In the genomic region with DNA sequence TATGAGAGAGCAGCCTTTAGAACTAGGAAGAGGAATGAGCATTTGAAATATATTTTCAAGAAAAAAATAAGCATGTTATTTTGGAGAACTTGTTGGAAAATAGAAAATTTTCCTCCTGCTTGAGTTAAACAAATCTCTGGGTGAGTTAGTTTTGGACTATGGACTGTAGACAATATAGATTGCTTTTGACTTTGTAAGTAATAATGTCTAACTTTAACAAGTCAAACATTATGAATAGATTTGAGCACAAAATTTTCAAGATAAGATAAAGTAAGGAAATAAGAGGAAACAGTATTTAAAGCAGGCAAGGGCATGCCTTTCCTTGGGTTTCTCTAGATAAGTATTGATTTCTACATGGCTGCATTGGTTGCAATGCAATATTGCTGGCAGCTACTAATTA, we compare ENCODE assay signal across 24 cellular contexts.
"Had no signal": no experiment of that assay in that cellular context is flagged by ENCODE, and none has a peak within 500 bp of the region (broad histone marks: within the 10 kb centered on the region; RNA-seq: fewer than 3 reads in every experiment).

No MANE protein-coding gene starts in this region.

- H3K9me3 ChIP-seq: colonic mucosa, gastrocnemius medialis, lower lobe of right lung, neutrophil, pancreas, spleen, suprapubic skin, transverse colon, upper lobe of right lung, uterus had no signal

- ATAC-seq: esophagus mucosa; gastrocnemius medialis; left ventricle myocardium superior; lower lobe of right lung; natural killer cell; sciatic nerve; stimulated activated naive B cell treated with anti-CD40 and anti-IgM and Interleukin-4, amounts not matched to agents 10 μg/mL and 1 μg/mL and 100 μg/mL, for 72 hours; upper lobe of right lung had no signal

- H3K27ac ChIP-seq: colonic mucosa, epithelial cell of prostate, gastrocnemius medialis, lower lobe of right lung, neutrophil, pancreas, spleen, suprapubic skin, transverse colon, upper lobe of right lung, uterus had no signal

- H3K36me3 ChIP-seq: colonic mucosa, gastrocnemius medialis, lower lobe of right lung, neutrophil, pancreas, spleen, suprapubic skin, transverse colon, upper lobe of right lung, uterus had no signal

- H3K27me3 ChIP-seq: colonic mucosa, gastrocnemius medialis, neutrophil, pancreas, spleen, suprapubic skin, transverse colon, upper lobe of right lung, uterus had no signal

- DNase-seq: colonic mucosa; effector CD8-positive, alpha-beta T cell; endodermal cell; foreskin fibroblast; gastrocnemius medialis; head of caudate nucleus; hippocampal formation; immature natural killer cell; islet precursor cell; kidney glomerular epithelial cell; left ventricle myocardium superior; lower lobe of right lung; natural killer cell; pancreas; spleen; stimulated activated naive B cell treated with anti-CD40 and anti-IgM and Interleukin-4, amounts not matched to agents 10 μg/mL and 1 μg/mL and 100 μg/mL, for 72 hours; transverse colon; upper lobe of right lung; uterus had no signal

- H3K4me3 ChIP-seq: colonic mucosa, gastrocnemius medialis, lower lobe of right lung, pancreas, spleen, suprapubic skin, transverse colon, upper lobe of right lung, uterus had no signal

- H3K4me1 ChIP-seq: suprapubic skin, uterus had no signal
